In genomic region chr2:43088148-43089073, GRCh38 we compare ENCODE assay signal across 1 cellular context.
TF ChIP-seq lines count a peak whose summit lies in the region.

No MANE protein-coding gene starts in this region.

TF ChIP-seq in HepG2, 621 proteins besides CTCF, POLR2A, EP300 and RAD21 (continued from another document and continues in another):
- TF ChIP-seq ZNF142 (CRISPR knock-in tag; IDR thresholded peaks at IDR 0.05) (0 out of 2 replicates have a peak, but pooled peaks have one; percentile 54), HBP1 (CRISPR knock-in tag; IDR thresholded peaks at IDR 0.05; ENCODE audit: low read depth) (no peak), ZNF530 (CRISPR knock-in tag; IDR thresholded peaks at IDR 0.05; ENCODE audit: low read depth) (no peak), ZNF710 (CRISPR knock-in tag; IDR thresholded peaks at IDR 0.05; ENCODE audit: borderline replicate concordance) (no peak; the same call in 1 of the 2 replicates), ZNF34 (CRISPR knock-in tag; IDR thresholded peaks at IDR 0.05; ENCODE audit: borderline replicate concordance) (no peak), ZBTB3 (CRISPR knock-in tag; IDR thresholded peaks at IDR 0.05; ENCODE audit: borderline replicate concordance, low read depth) (no peak), ARID5B (CRISPR knock-in tag; IDR thresholded peaks at IDR 0.05) (peak; percentile 89), RFXAP (CRISPR knock-in tag; IDR thresholded peaks at IDR 0.05; ENCODE audit: borderline replicate concordance) (no peak), SIX4 (CRISPR knock-in tag; IDR thresholded peaks at IDR 0.05) (no peak), ZNF556 (CRISPR knock-in tag; IDR thresholded peaks at IDR 0.05; ENCODE audit: borderline replicate concordance) (no peak), RELA (CRISPR knock-in tag; IDR thresholded peaks at IDR 0.05) (no peak), TRIM24 (CRISPR knock-in tag; IDR thresholded peaks at IDR 0.05) (no peak), NFE2L2 (IDR thresholded peaks at IDR 0.05; ENCODE audit: low read length) (no peak), JDP2 (CRISPR knock-in tag; IDR thresholded peaks at IDR 0.05; ENCODE audit: borderline replicate concordance) (no peak), ZNF207 (IDR thresholded peaks at IDR 0.05; ENCODE audit: borderline replicate concordance) (no peak), ZNF552 (CRISPR knock-in tag; IDR thresholded peaks at IDR 0.05; ENCODE audit: borderline replicate concordance) (no peak), ZNF841 (CRISPR knock-in tag; IDR thresholded peaks at IDR 0.05; ENCODE audit: borderline replicate concordance) (no peak), HNRNPH1 (optimal IDR thresholded peaks at IDR 0.05; ENCODE audit: low read depth, low read length) (no peak), ZNF354B (CRISPR knock-in tag; IDR thresholded peaks at IDR 0.05) (no peak), ZNF101 (CRISPR knock-in tag; IDR thresholded peaks at IDR 0.05; ENCODE audit: borderline replicate concordance, low read depth) (no peak), ZNF350 (CRISPR knock-in tag; IDR thresholded peaks at IDR 0.05; ENCODE audit: borderline replicate concordance, low read depth) (no peak), ZNF362 (CRISPR knock-in tag; IDR thresholded peaks at IDR 0.05; ENCODE audit: borderline replicate concordance) (peak; percentile 75; the same call in 1 of the 2 replicates), ZNF24 (IDR thresholded peaks at IDR 0.05) (peak; percentile 68; the same call in 1 of the 2 replicates), BRF2 (CRISPR knock-in tag; IDR thresholded peaks at IDR 0.05) (no peak), NRL (CRISPR knock-in tag; IDR thresholded peaks at IDR 0.05; ENCODE audit: borderline replicate concordance) (no peak), ATF7 (IDR thresholded peaks at IDR 0.05) (no peak), ATF7 (CRISPR knock-in tag; IDR thresholded peaks at IDR 0.05) (no peak), ZNF564 (CRISPR knock-in tag; IDR thresholded peaks at IDR 0.05) (no peak), ZNF337 (CRISPR knock-in tag; IDR thresholded peaks at IDR 0.05; ENCODE audit: borderline replicate concordance, low read depth) (no peak), ZMAT3 (CRISPR knock-in tag; conservative IDR thresholded peaks at IDR 0.05) (no peak), STAT5B (CRISPR knock-in tag; IDR thresholded peaks at IDR 0.05) (peak; percentile 16; the same call in 1 of the 2 replicates), ZNF263 (CRISPR knock-in tag; IDR thresholded peaks at IDR 0.05) (no peak), SETDB1 (CRISPR knock-in tag; IDR thresholded peaks at IDR 0.05; ENCODE audit: borderline replicate concordance) (no peak), KDM1A (CRISPR knock-in tag; IDR thresholded peaks at IDR 0.05) (no peak), ZNF563 (CRISPR knock-in tag; IDR thresholded peaks at IDR 0.05) (no peak), NR2F6 (IDR thresholded peaks at IDR 0.05) (peak; percentile 72), NR2F6 (CRISPR knock-in tag; IDR thresholded peaks at IDR 0.05) (0 out of 2 replicates have a peak, but pooled peaks have one; percentile 3), ZNF496 (CRISPR knock-in tag; IDR thresholded peaks at IDR 0.05; ENCODE audit: insufficient replicate concordance) (no peak), DRAP1 (CRISPR knock-in tag; IDR thresholded peaks at IDR 0.05) (no peak), SIN3A (IDR thresholded peaks at IDR 0.05; ENCODE audit: borderline replicate concordance, low read depth, low read length) (no peak), RBM39 (IDR thresholded peaks at IDR 0.05; ENCODE audit: low read depth, low read length, poor library complexity, severe bottlenecking) (no peak), ZNF607 (CRISPR knock-in tag; IDR thresholded peaks at IDR 0.05; ENCODE audit: borderline replicate concordance) (no peak), BRD4 (CRISPR knock-in tag; IDR thresholded peaks at IDR 0.05) (no peak), ZNF512 (CRISPR knock-in tag; IDR thresholded peaks at IDR 0.05) (no peak), ZNF124 (CRISPR knock-in tag; IDR thresholded peaks at IDR 0.05) (peak; percentile 31; the same call in 1 of the 2 replicates), HMG20A (CRISPR knock-in tag; IDR thresholded peaks at IDR 0.05; ENCODE audit: borderline replicate concordance) (peak; percentile 68; the same call in 1 of the 2 replicates), ZNF691 (CRISPR knock-in tag; IDR thresholded peaks at IDR 0.05; ENCODE audit: borderline replicate concordance, low read depth) (no peak), ZNF251 (CRISPR knock-in tag; IDR thresholded peaks at IDR 0.05) (no peak)
